ENCODE assay signal across 22 cellular contexts in the genomic region with DNA sequence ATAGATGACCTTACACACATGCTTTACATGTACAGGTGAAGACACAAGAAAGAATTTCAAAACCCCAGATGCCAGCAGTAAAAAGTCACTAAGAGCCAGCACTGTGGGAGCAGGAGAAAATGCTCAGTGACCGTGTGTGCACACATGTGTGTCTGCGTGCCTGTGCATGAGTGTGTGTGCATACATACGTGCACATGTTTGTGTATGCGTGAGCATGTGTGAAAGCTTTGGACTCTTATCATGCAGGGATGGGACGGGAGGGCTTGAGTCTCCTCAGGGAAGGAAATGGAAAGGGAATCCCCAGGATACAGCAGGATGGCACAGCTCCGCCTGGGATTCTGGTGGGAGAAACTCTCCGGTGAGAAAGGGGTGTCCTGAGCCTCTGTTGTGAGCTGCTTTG.
"Had no signal": no experiment of that assay in that cellular context is flagged by ENCODE, and none has a peak within 500 bp of the region (broad histone marks: within the 10 kb centered on the region; RNA-seq: fewer than 3 reads in every experiment).

No MANE protein-coding gene starts in this region.

- ATAC-seq: activated CD4-positive, CD25-positive, alpha-beta regulatory T cell treated with anti-CD3 and anti-CD28 coated beads, Interleukin-2, amount 50 U/mL, for 24 hours; activated CD8-positive, alpha-beta T cell treated with anti-CD3 and anti-CD28 coated beads, Interleukin-2, amount 10 ng/mL, durations not matched to agents 7 days and 5 days; foreskin keratinocyte; left ventricle myocardium superior had no signal

- DNase-seq: activated CD4-positive, alpha-beta T cell treated with anti-CD3 and anti-CD28 coated beads, Interleukin-2, amount 10 ng/mL, durations not matched to agents 24 days and 14 days; activated CD8-positive, alpha-beta T cell treated with anti-CD3 and anti-CD28 coated beads, Interleukin-2, amount 10 ng/mL, durations not matched to agents 7 days and 5 days; activated gamma-delta T cell treated with Interleukin-2 at 50 U/mL for 16 hours; amniotic stem cell; effector CD4-positive, alpha-beta T cell; erythroblast; foreskin keratinocyte; immature natural killer cell; left ventricle myocardium superior; retina; SIG-M5; SK-N-SH; stimulated activated CD4-positive, alpha-beta T cell treated with anti-CD3 and anti-CD28 coated beads, Interleukin-4, amount 100 ng/mL, for 24 hours; stimulated activated naive CD8-positive, alpha-beta T cell treated with anti-CD3 and anti-CD28 coated beads, Interleukin-15, Interleukin-2, amounts not matched to agents 100 U/mL and 50 U/mL, for 24 hours; T-helper 2 cell; thyroid gland had no signal

- H3K4me3 Mint-ChIP-seq: activated CD4-positive, alpha-beta T cell treated with anti-CD3 and anti-CD28 coated beads, Interleukin-2, amount 10 ng/mL, durations not matched to agents 24 days and 14 days; activated CD8-positive, alpha-beta T cell treated with anti-CD3 and anti-CD28 coated beads, Interleukin-2, amount 10 ng/mL, durations not matched to agents 7 days and 5 days; activated naive CD8-positive, alpha-beta T cell; dendritic cell treated with granulocyte-macrophage colony-stimulating factor and Interleukin-4, amounts not matched to agents 40 ng/mL and 50 ng/mL, for 4 days; immature natural killer cell had no signal

- H3K9me3 Mint-ChIP-seq: activated CD4-positive, alpha-beta T cell treated with anti-CD3 and anti-CD28 coated beads, Interleukin-2, amount 10 ng/mL, durations not matched to agents 24 days and 14 days; dendritic cell treated with granulocyte-macrophage colony-stimulating factor and Interleukin-4, amounts not matched to agents 40 ng/mL and 50 ng/mL, for 4 days; immature natural killer cell had no signal

- H3K4me3 ChIP-seq: hepatocyte, spleen, thyroid gland had no signal

- H3K36me3 ChIP-seq: spleen, thyroid gland had no signal

- H3K9me3 ChIP-seq: SK-N-SH, spleen, thyroid gland had no signal

- H3K27me3 ChIP-seq: foreskin keratinocyte, hepatocyte, thyroid gland had no signal

- H3K27ac Mint-ChIP-seq: activated CD4-positive, alpha-beta T cell treated with anti-CD3 and anti-CD28 coated beads, Interleukin-2, amount 10 ng/mL, durations not matched to agents 24 days and 14 days; activated CD8-positive, alpha-beta T cell treated with anti-CD3 and anti-CD28 coated beads, Interleukin-2, amount 10 ng/mL, durations not matched to agents 7 days and 5 days; activated naive CD8-positive, alpha-beta T cell; dendritic cell treated with granulocyte-macrophage colony-stimulating factor and Interleukin-4, amounts not matched to agents 40 ng/mL and 50 ng/mL, for 4 days; immature natural killer cell; progenitor cell of endocrine pancreas had no signal

- H3K36me3 Mint-ChIP-seq: activated naive CD8-positive, alpha-beta T cell had no signal

- H3K4me1 ChIP-seq: foreskin keratinocyte had no signal

- H3K27ac ChIP-seq: foreskin keratinocyte, hepatocyte, spleen, thyroid gland had no signal

- H3K4me1 Mint-ChIP-seq: activated CD4-positive, alpha-beta T cell treated with anti-CD3 and anti-CD28 coated beads, Interleukin-2, amount 10 ng/mL, durations not matched to agents 24 days and 14 days had no signal
